Comparison of ENCODE assay signal across 2 cellular contexts in the genomic region with DNA sequence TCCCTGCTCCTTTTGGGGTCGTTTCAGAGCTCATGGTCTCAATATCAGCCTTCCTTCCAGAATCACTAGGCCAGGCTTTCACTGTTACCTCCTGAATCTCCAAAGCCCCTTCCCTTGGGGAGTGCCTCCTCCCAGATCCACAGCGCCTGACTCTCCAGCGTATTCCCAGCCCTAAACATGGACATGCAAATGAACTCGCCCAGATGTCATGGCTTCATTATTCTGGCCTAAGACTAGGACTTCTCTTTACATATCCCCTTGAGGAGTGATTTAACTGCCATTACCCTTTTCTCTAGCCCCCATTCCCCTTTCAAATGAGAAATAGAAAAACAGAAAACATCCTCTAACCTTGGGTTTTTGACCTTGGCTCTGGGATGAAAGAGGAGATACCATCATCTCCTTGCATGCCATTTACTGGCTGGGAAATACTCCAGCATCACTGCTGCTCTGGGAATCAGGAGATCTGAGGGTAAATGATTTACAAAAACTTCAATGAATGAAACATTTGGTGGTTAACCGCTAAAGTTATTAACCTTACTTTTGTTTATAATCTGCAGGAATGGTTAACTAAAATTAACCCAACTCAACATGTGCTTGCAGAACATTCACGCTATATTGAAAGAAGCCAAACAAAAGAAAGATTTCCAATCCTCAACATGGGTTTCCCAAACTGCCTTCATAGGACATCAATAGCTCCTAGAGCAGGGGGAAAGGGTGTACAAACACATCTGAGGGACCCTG.
A peak's percentile ranks its signal among the peaks of the same experiment; 100 is the strongest.
TF ChIP-seq lines count a peak whose summit lies in the region.

No MANE protein-coding gene starts in this region.

TF ChIP-seq in IMR-90, 13 proteins besides CTCF, POLR2A, EP300 and RAD21:
- TF ChIP-seq MAZ (IDR thresholded peaks at IDR 0.05; ENCODE audit: borderline replicate concordance, low read depth, low read length): no peak
- 0 out of 2 replicates have a peak, but pooled peaks have one; percentile 48 for TF ChIP-seq BHLHE40 (IDR thresholded peaks at IDR 0.05; ENCODE audit: low read depth, low read length)
TF ChIP-seq in IMR-90: peak in this region for 1.

TF ChIP-seq in liver, 16 proteins besides CTCF, POLR2A, EP300 and RAD21:
- TF ChIP-seq JUND (IDR thresholded peaks at IDR 0.05) (peak in 1 of 2 donors; percentile 53), HNF4G (IDR thresholded peaks at IDR 0.05) (no peak), EGR1 (IDR thresholded peaks at IDR 0.05; ENCODE audit: low read depth in 2 of 2) (peak in 1 of 2 donors; percentile 16), TAF1 (conservative IDR thresholded peaks at IDR 0.05) (no peak), HNF4A (conservative IDR thresholded peaks at IDR 0.05) (peak; percentile 56 to 78), SP1 (IDR thresholded peaks at IDR 0.05) (peak; percentile 66), YY1 (IDR thresholded peaks at IDR 0.05) (peak; percentile 77), ATF3 (IDR thresholded peaks at IDR 0.05) (no peak), RXRA (IDR thresholded peaks at IDR 0.05) (peak; percentile 53 to 84), REST (IDR thresholded peaks at IDR 0.05) (peak; percentile 52), FOXA2 (IDR thresholded peaks at IDR 0.05) (peak; percentile 50)
- TF ChIP-seq, protein P1, sequence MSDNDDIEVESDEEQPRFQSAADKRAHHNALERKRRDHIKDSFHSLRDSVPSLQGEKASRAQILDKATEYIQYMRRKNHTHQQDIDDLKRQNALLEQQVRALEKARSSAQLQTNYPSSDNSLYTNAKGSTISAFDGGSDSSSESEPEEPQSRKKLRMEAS (IDR thresholded peaks at IDR 0.05): peak; percentile 88
- TF ChIP-seq, protein P2, sequence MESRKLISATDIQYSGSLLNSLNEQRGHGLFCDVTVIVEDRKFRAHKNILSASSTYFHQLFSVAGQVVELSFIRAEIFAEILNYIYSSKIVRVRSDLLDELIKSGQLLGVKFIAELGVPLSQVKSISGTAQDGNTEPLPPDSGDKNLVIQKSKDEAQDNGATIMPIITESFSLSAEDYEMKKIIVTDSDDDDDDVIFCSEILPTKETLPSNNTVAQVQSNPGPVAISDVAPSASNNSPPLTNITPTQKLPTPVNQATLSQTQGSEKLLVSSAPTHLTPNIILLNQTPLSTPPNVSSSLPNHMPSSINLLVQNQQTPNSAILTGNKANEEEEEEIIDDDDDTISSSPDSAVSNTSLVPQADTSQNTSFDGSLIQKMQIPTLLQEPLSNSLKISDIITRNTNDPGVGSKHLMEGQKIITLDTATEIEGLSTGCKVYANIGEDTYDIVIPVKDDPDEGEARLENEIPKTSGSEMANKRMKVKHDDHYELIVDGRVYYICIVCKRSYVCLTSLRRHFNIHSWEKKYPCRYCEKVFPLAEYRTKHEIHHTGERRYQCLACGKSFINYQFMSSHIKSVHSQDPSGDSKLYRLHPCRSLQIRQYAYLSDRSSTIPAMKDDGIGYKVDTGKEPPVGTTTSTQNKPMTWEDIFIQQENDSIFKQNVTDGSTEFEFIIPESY (IDR thresholded peaks at IDR 0.05): peak; percentile 45
